In the genomic region with DNA sequence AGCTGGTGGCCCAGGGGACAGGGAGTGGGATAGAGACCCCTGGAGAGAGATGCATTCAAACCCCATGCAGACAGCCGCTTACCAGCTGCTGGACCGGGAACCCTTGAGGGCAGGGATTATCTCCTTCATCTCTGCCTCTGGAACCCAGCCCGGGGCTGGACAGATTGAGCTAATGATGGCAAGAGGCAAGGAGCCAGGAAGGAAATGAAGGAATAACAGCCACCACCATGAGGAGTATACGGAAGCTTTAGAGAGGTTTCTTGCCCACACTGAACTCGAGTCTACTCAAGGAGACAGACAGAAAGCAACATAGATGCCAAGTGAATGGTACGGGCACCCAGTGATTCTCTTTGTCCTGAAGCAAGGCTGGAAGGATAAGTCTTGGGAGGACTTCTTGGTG, we compare ENCODE assay signal across 25 cellular contexts. TPM values are rescaled to one million over a fixed set of nuclear protein-coding genes. Genes with fewer than 3 reads are reported as not detected.
"Had no signal": no experiment of that assay in that cellular context is flagged by ENCODE, and none has a peak within 500 bp of the region (broad histone marks: within the 10 kb centered on the region; RNA-seq: fewer than 3 reads in every experiment).

No MANE protein-coding gene starts in this region.

- H3K36me3 ChIP-seq: SJSA1 had no signal

- H3K9me3 ChIP-seq: SJSA1 had no signal

- H3K9me3 Mint-ChIP-seq: T-cell had no signal

- DNase-seq: IMR-90, Karpas-422, KG1, MV-4-11, NCI-H1048, NCI-H1105, NCI-H1417, NCI-H1436 treated with DMSO at 0.1 percent for 48 hours, NCI-H1694, NCI-H187 treated with DMSO at 0.1 percent for 48 hours, NCI-H2029 treated with DMSO at 0.1 percent for 48 hours, NCI-H2171 treated with DMSO at 0.1 percent for 48 hours, NCI-H345, NCI-H446 treated with DMSO at 0.1 percent for 48 hours, NCI-H510A treated with DMSO at 0.1 percent for 48 hours, NCI-H69, NCI-H774, SHP77 treated with DMSO at 0.1 percent for 48 hours, SW 1271, T-cell, T-helper 17 cell had no signal

- H3K4me3 ChIP-seq: SJSA1, SK-N-MC had no signal

- H3K4me3 Mint-ChIP-seq: T-cell, T-helper 17 cell had no signal

- H3K27ac Mint-ChIP-seq: T-cell, T-helper 17 cell had no signal

- H3K4me1 ChIP-seq: SJSA1 had no signal

- H3K27me3 Mint-ChIP-seq: T-cell, T-helper 17 cell had no signal

- H3K27ac ChIP-seq: SJSA1, SK-N-MC had no signal

- ATAC-seq: HepG2, Right ventricle myocardium inferior, T-cell, T-helper 17 cell had no signal

RNA-seq across cellular contexts. Expression of gene HAPLN3, which starts 23.2 kb away (rescaled TPM):
- total RNA-seq: HepG2 had no signal
